9 cellular contexts compared by ENCODE assay signal in genomic region chr6:155188707-155189496, GRCh38.
DNase-seq lines count a peak whose midpoint lies in the region; ATAC-seq and TF ChIP-seq lines count a peak whose summit lies in the region.
"Had no signal": no experiment of that assay in that cellular context is flagged by ENCODE, and none has a peak within 500 bp of the region (broad histone marks: within the 10 kb centered on the region; RNA-seq: fewer than 3 reads in every experiment).

No MANE protein-coding gene starts in this region.

- intact Hi-C loops in activated naive CD4-positive, alpha-beta T cell treated with anti-CD3 and anti-CD28 coated beads for 36 hours (cut with micrococcal nuclease) = loop anchor here (5.0 kb wide), 3 partner anchors 333 to 1208 kb away; partner anchors contain the start of gene SCAF8
- intact Hi-C loops in tibial artery (cut with DNase I; ENCODE audit: low total_unique reads) = no loop called here

- H2BK120ac ChIP-seq in trophoblast cell (ENCODE audit: insufficient read depth, low read length, poor library complexity) = no peak overlapping the region

- H3K9me3 Mint-ChIP-seq in activated naive CD4-positive, alpha-beta T cell treated with anti-CD3 and anti-CD28 coated beads for 36 hours = no peaks in the 10 kb centered on the region
- H3K9me3 Mint-ChIP-seq: activated B cell treated with CpG ODN at 0.5 μM for 24 hours had no signal

- H2BK5ac ChIP-seq in trophoblast cell (ENCODE audit: low read depth, low read length, poor library complexity) = no peak overlapping the region

- H2AK5ac ChIP-seq in trophoblast cell (ENCODE audit: low read length) = no peak overlapping the region

- peaks cover 5% of the 10 kb centered on the region for H3K79me1 ChIP-seq in trophoblast cell (ENCODE audit: low read length)

- H3K4me2 ChIP-seq in trophoblast cell (ENCODE audit: low read length) = no peak overlapping the region

- no peak overlapping the region for H3K27ac Mint-ChIP-seq in activated naive CD4-positive, alpha-beta T cell treated with anti-CD3 and anti-CD28 coated beads for 36 hours
- H3K27ac Mint-ChIP-seq: activated B cell treated with CpG ODN at 0.5 μM for 24 hours had no signal

- peak; percentile 6 for DNase-seq in activated naive CD4-positive, alpha-beta T cell treated with Interleukin-2 at 50 U/mL for 16 hours
- no peak for DNase-seq in activated naive CD4-positive, alpha-beta T cell treated with anti-CD3 and anti-CD28 coated beads for 36 hours
- DNase-seq in hepatic stellate cell (ENCODE audit: low spot score) = peak; percentile 77
- DNase-seq in tibial artery = no peak
- DNase-seq in H7 = no peak
- no peak for DNase-seq in trophoblast cell
- DNase-seq: activated B cell treated with CpG ODN at 0.5 μM for 24 hours had no signal

- no peak overlapping the region for H4K12ac ChIP-seq in trophoblast cell (ENCODE audit: low read depth, low read length)

- no peak overlapping the region for H3K4ac ChIP-seq in trophoblast cell (ENCODE audit: low read depth, low read length)

- H3K4me3 ChIP-seq in tibial artery (peak overlapping the region; percentile 22 to 30), H7 (ENCODE audit: insufficient read depth, low read depth, low read length) (no peak overlapping the region), trophoblast cell (ENCODE audit: low read depth, low read length) (no peak overlapping the region)

- H3K27me3 ChIP-seq in tibial artery = no peaks in the 10 kb centered on the region
- no peaks in the 10 kb centered on the region for H3K27me3 ChIP-seq in H7 (ENCODE audit: control insufficient read depth, insufficient read depth, low read length)
- H3K27me3 ChIP-seq in trophoblast cell (ENCODE audit: insufficient read depth, low read length) = no peaks in the 10 kb centered on the region

- no peak overlapping the region for H3K14ac ChIP-seq in trophoblast cell (ENCODE audit: low read length)

- H3K79me2 ChIP-seq in trophoblast cell (ENCODE audit: control insufficient read depth, insufficient read depth, low read length, poor library complexity) = no peaks in the 10 kb centered on the region

- H3K9me3 ChIP-seq in tibial artery (no peaks in the 10 kb centered on the region), trophoblast cell (ENCODE audit: insufficient read depth, low read depth, low read length) (no peaks in the 10 kb centered on the region)

- no peak overlapping the region for H3K23ac ChIP-seq in trophoblast cell (ENCODE audit: low read length)

- no peak for ATAC-seq in GM19328 (IDR thresholded peaks at IDR 0.05; ENCODE audit: unreplicated experiment)

- H3K4me1 ChIP-seq in tibial artery = peaks cover 0 to 59% (median 41%) of the 10 kb centered on the region in 4 donors
- H3K4me1 ChIP-seq in trophoblast cell (ENCODE audit: control insufficient read depth in 1 of 2, insufficient read depth in 2 of 2, low read length in 2 of 2) = peaks cover 7 to 11% of the 10 kb centered on the region in 2 experiments

- H2BK12ac ChIP-seq in trophoblast cell (ENCODE audit: low read length) = no peak overlapping the region

- no peaks in the 10 kb centered on the region for H3K27me3 Mint-ChIP-seq in activated naive CD4-positive, alpha-beta T cell treated with anti-CD3 and anti-CD28 coated beads for 36 hours (ENCODE audit: low read depth)
- H3K27me3 Mint-ChIP-seq: activated B cell treated with CpG ODN at 0.5 μM for 24 hours had no signal

- no peak overlapping the region for H3K18ac ChIP-seq in trophoblast cell (ENCODE audit: low read length)

- peaks cover 50% of the 10 kb centered on the region for H3K4me1 Mint-ChIP-seq in activated naive CD4-positive, alpha-beta T cell treated with anti-CD3 and anti-CD28 coated beads for 36 hours (ENCODE audit: low read depth)

- no peaks in the 10 kb centered on the region for H3K36me3 Mint-ChIP-seq in activated naive CD4-positive, alpha-beta T cell treated with anti-CD3 and anti-CD28 coated beads for 36 hours (ENCODE audit: low read depth)

- WGBS in trophoblast cell (ENCODE audit: extremely low coverage, insufficient coverage, insufficient read length) = no CpG with 5 or more reads among the region's 9 CpGs

- no peak overlapping the region for H2AFZ ChIP-seq in trophoblast cell (ENCODE audit: insufficient read depth, low read length, poor library complexity)

- CTCF ChIA-PET in activated naive CD4-positive, alpha-beta T cell treated with anti-CD3 and anti-CD28 coated beads for 36 hours (lab: Charles Lee) = interaction anchor here (0.7 to 1.3 kb wide), 4 partner anchors 10 to 30 kb away, joined by 3 to 4 read pairs (median 4); no protein-coding TSS in a partner anchor

- H3K27ac ChIP-seq in VCaP (peak overlapping the region; percentile 96), tibial artery (peak overlapping the region; percentile 65 to 72), trophoblast cell (ENCODE audit: low read depth, low read length) (no peak overlapping the region)

- no peaks in the 10 kb centered on the region for H3K36me3 ChIP-seq in tibial artery
- H3K36me3 ChIP-seq in H7 (replicated peaks; ENCODE audit: control insufficient read depth, insufficient read depth, low read length) = no peaks in the 10 kb centered on the region
- H3K36me3 ChIP-seq in trophoblast cell (ENCODE audit: control insufficient read depth in 1 of 2, insufficient read depth in 2 of 2, low read length in 2 of 2) = no peaks in the 10 kb centered on the region

- no peak overlapping the region for H3K4me3 Mint-ChIP-seq in activated naive CD4-positive, alpha-beta T cell treated with anti-CD3 and anti-CD28 coated beads for 36 hours
- H3K4me3 Mint-ChIP-seq: activated B cell treated with CpG ODN at 0.5 μM for 24 hours had no signal

- TF ChIP-seq CTCF in VCaP (conservative IDR thresholded peaks at IDR 0.05) = no peak
- no peak for TF ChIP-seq CTCF in tibial artery (IDR thresholded peaks at IDR 0.05)

- no peak overlapping the region for H4K91ac ChIP-seq in trophoblast cell (ENCODE audit: low read depth, low read length)

- no peak overlapping the region for H3K9ac ChIP-seq in trophoblast cell (ENCODE audit: low read length)

- H4K8ac ChIP-seq in trophoblast cell (ENCODE audit: low read depth, low read length) = no peak overlapping the region

Comparison
In these comparisons a context has a peak if more than half of its experiments do, and no peak if none do; other contexts are left out.
1. DNase-seq: peak in activated naive CD4-positive, alpha-beta T cell treated with Interleukin-2 at 50 U/mL for 16 hours (single experiment) and hepatic stellate cell (single experiment); none in activated naive CD4-positive, alpha-beta T cell treated with anti-CD3 and anti-CD28 coated beads for 36 hours (single experiment), tibial artery (0 of 2), H7 (single experiment) and trophoblast cell (0 of 2).
2. H3K4me3 ChIP-seq: peak in tibial artery (2 of 2); none in H7 (single experiment) and trophoblast cell (single experiment).